Comparison of ENCODE assay signal across 29 cellular contexts in genomic region chr17:69471406-69471805, GRCh38.
"Had no signal": no experiment of that assay in that cellular context is flagged by ENCODE, and none has a peak within 500 bp of the region (broad histone marks: within the 10 kb centered on the region; RNA-seq: fewer than 3 reads in every experiment).

No MANE protein-coding gene starts in this region.

- H3K36me3 ChIP-seq: ovary, spleen, suprapubic skin, tibial artery, upper lobe of left lung, vagina had no signal

- H3K4me1 ChIP-seq: parathyroid adenoma, spleen, testis, upper lobe of left lung had no signal

- H3K4me3 ChIP-seq: neural progenitor cell, ovary, psoas muscle, skin epidermis, smooth muscle cell, spleen, suprapubic skin, testis, tibial artery, upper lobe of left lung, vagina had no signal

- H2AFZ ChIP-seq: neural progenitor cell, parathyroid adenoma had no signal

- DNase-seq: natural killer cell; occipital lobe; ovary; posterior cingulate gyrus; psoas muscle; right cardiac atrium; spleen; stimulated activated CD4-positive, alpha-beta T cell treated with anti-CD3 and anti-CD28 coated beads, Interleukin-12 subunit alpha, Interleukin-12 subunit beta, amount 100 ng/mL, for 4 hours; stimulated activated CD4-positive, alpha-beta T cell treated with anti-CD3 and anti-CD28 coated beads, Interleukin-1b, Interleukin-23, amount 100 ng/mL, for 48 hours; stimulated activated CD4-positive, alpha-beta T cell treated with anti-CD3 and anti-CD28 coated beads, Interleukin-4, amount 100 ng/mL, for 1 hour; stimulated activated CD4-positive, alpha-beta T cell treated with anti-CD3 and anti-CD28 coated beads, Interleukin-4, amount 100 ng/mL, for 4 hours; stimulated activated CD8-positive, alpha-beta memory T cell treated with anti-CD3 and anti-CD28 coated beads, Interleukin-4, amount 100 ng/mL, for 48 hours; stimulated activated naive CD4-positive, alpha-beta T cell; stimulated activated naive CD8-positive, alpha-beta T cell treated with anti-CD3 and anti-CD28 coated beads, Interleukin-15, amount 100 ng/mL, for 72 hours; stimulated activated naive CD8-positive, alpha-beta T cell treated with anti-CD3 and anti-CD28 coated beads, Interleukin-15, Interleukin-2, amounts not matched to agents 100 U/mL and 50 U/mL, for 24 hours; substantia nigra; testis; tibial artery; trophoblast cell; upper lobe of left lung had no signal

- FAIRE-seq: urothelium cell line had no signal

- H3K27me3 ChIP-seq: neural progenitor cell, ovary, spleen, suprapubic skin, testis, tibial artery, upper lobe of left lung, vagina had no signal

- H3K9ac ChIP-seq: neural progenitor cell, parathyroid adenoma had no signal

- H3K4me2 ChIP-seq: neural progenitor cell, smooth muscle cell had no signal

- H3K9me3 ChIP-seq: ovary, psoas muscle, spleen, suprapubic skin, testis, tibial artery, upper lobe of left lung, vagina had no signal

- H3K79me2 ChIP-seq: parathyroid adenoma had no signal

- H3K27ac ChIP-seq: neural progenitor cell, ovary, parathyroid adenoma, skin epidermis, spleen, suprapubic skin, testis, tibial artery, upper lobe of left lung, vagina had no signal

- ATAC-seq: natural killer cell; psoas muscle; right cardiac atrium; sciatic nerve; stimulated activated memory B cell treated with anti-CD40 and anti-IgM and Interleukin-4, amounts not matched to agents 10 μg/mL and 1 μg/mL and 100 μg/mL, for 72 hours; stimulated activated naive CD8-positive, alpha-beta T cell treated with anti-CD3 and anti-CD28 coated beads, Interleukin-15, amount 100 ng/mL, for 72 hours; stimulated activated naive CD8-positive, alpha-beta T cell treated with anti-CD3 and anti-CD28 coated beads, Interleukin-15, Interleukin-2, amounts not matched to agents 100 U/mL and 50 U/mL, for 24 hours had no signal
